ENCODE assay signal across 21 cellular contexts in the genomic region with DNA sequence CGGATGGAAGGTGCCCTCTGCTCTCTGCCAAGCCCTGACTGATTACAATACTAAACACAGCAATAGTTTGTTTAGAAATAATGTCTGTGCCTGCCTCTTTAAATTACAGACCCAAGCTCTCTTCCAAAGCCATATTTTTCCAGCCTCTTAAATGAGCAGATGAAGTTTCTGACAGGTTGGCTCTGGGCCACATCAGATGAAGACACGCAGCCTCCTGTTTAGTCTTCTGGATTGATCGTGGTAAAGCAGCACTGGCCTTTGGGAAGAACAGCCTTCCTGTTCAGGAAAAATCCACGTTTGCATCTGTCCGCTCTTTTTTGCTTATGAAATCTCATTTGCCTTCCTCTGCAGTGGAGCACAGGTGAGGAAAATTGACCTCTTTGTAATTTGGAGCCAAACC.
"Had no signal": no experiment of that assay in that cellular context is flagged by ENCODE, and none has a peak within 500 bp of the region (broad histone marks: within the 10 kb centered on the region; RNA-seq: fewer than 3 reads in every experiment).

No MANE protein-coding gene starts in this region.

- H3K27ac ChIP-seq: body of pancreas, dorsolateral prefrontal cortex, epithelial cell of prostate, vagina had no signal

- H3K4me3 ChIP-seq: body of pancreas, dorsolateral prefrontal cortex, lung, vagina had no signal

- ATAC-seq: activated CD8-positive, alpha-beta memory T cell treated with anti-CD3 and anti-CD28 coated beads, Interleukin-2, amount 10 ng/mL, durations not matched to agents 7 days and 5 days; activated T-helper 17 cell treated with anti-CD3 and anti-CD28 coated beads, Interleukin-2, amount 50 U/mL, for 72 hours; body of pancreas; left colon had no signal

- H3K27me3 ChIP-seq: body of pancreas, vagina had no signal

- H3K4me1 ChIP-seq: body of pancreas had no signal

- DNase-seq: activated B cell treated with CpG ODN at 0.5 μM for 24 hours; activated CD4-positive, alpha-beta memory T cell treated with anti-CD3 and anti-CD28 coated beads, Interleukin-2, amount 10 ng/mL, durations not matched to agents 7 days and 5 days; activated CD4-positive, alpha-beta T cell treated with anti-CD3 and anti-CD28 coated beads for 4 hours; activated CD8-positive, alpha-beta memory T cell treated with anti-CD3 and anti-CD28 coated beads, Interleukin-2, amount 10 ng/mL, durations not matched to agents 7 days and 5 days; activated naive CD4-positive, alpha-beta T cell treated with Interleukin-2 at 50 U/mL for 16 hours; activated naive CD8-positive, alpha-beta T cell treated with anti-CD3 and anti-CD28 coated beads, Interleukin-2, amount 10 ng/mL, durations not matched to agents 7 days and 5 days; body of pancreas; caudate nucleus; dorsolateral prefrontal cortex; foreskin melanocyte; hypothalamus; islet precursor cell; left colon; midbrain; stimulated activated CD4-positive, alpha-beta T cell treated with anti-CD3 and anti-CD28 coated beads, Interleukin-12 subunit alpha, Interleukin-12 subunit beta, amount 100 ng/mL, for 4 hours; stimulated activated CD4-positive, alpha-beta T cell treated with anti-CD3 and anti-CD28 coated beads, Interleukin-1b, Interleukin-23, amount 100 ng/mL, for 48 hours; trophoblast cell had no signal

- H3K9me3 ChIP-seq: body of pancreas, vagina had no signal

- H3K36me3 ChIP-seq: vagina had no signal
